Comparison of ENCODE assay signal across 22 cellular contexts in genomic region chr2:97068074-97068473, GRCh38.
"Had no signal": no experiment of that assay in that cellular context is flagged by ENCODE, and none has a peak within 500 bp of the region (broad histone marks: within the 10 kb centered on the region; RNA-seq: fewer than 3 reads in every experiment).

No MANE protein-coding gene starts in this region.

- H3K27ac ChIP-seq: RWPE1 had no signal

- DNase-seq: activated CD4-positive, alpha-beta T cell treated with anti-CD3 and anti-CD28 coated beads for 48 hours; activated CD4-positive, alpha-beta T cell treated with anti-CD3 and anti-CD28 coated beads, Interleukin-2, amount 50 U/mL, for 48 hours; activated CD4-positive, CD25-positive, alpha-beta regulatory T cell treated with anti-CD3 and anti-CD28 coated beads, Interleukin-2, amount 50 U/mL, for 72 hours; activated CD8-positive, alpha-beta memory T cell treated with anti-CD3 and anti-CD28 coated beads for 24 hours; activated gamma-delta T cell; activated naive CD4-positive, alpha-beta T cell treated with anti-CD3 and anti-CD28 coated beads for 36 hours; activated T-cell treated with anti-CD3 and anti-CD28 coated beads, Interleukin-2, amount 50 U/mL, for 4 hours; MM.1S; NCI-H1105; NCI-H1436; NCI-H1694 treated with DMSO at 0.1 percent for 48 hours; NCI-H2029 treated with DMSO at 0.1 percent for 48 hours; NCI-H345; NCI-H510A treated with DMSO at 0.1 percent for 48 hours; NK-92 treated with Interleukin-12 subunit alpha and Interleukin-12 subunit beta, amount 100 ng/mL, for 24 hours; OCI-M1; SHP77 treated with DMSO at 0.1 percent for 48 hours had no signal

- ATAC-seq: activated T-cell treated with anti-CD3 and anti-CD28 coated beads, Interleukin-2, amount 50 U/mL, for 4 hours; activated T-helper 17 cell treated with anti-CD3 and anti-CD28 coated beads, Interleukin-2, amount 50 U/mL, for 72 hours; K562; Panc1; WTC11 had no signal

- H3K4me3 ChIP-seq: K562 had no signal
